In the genomic region with DNA sequence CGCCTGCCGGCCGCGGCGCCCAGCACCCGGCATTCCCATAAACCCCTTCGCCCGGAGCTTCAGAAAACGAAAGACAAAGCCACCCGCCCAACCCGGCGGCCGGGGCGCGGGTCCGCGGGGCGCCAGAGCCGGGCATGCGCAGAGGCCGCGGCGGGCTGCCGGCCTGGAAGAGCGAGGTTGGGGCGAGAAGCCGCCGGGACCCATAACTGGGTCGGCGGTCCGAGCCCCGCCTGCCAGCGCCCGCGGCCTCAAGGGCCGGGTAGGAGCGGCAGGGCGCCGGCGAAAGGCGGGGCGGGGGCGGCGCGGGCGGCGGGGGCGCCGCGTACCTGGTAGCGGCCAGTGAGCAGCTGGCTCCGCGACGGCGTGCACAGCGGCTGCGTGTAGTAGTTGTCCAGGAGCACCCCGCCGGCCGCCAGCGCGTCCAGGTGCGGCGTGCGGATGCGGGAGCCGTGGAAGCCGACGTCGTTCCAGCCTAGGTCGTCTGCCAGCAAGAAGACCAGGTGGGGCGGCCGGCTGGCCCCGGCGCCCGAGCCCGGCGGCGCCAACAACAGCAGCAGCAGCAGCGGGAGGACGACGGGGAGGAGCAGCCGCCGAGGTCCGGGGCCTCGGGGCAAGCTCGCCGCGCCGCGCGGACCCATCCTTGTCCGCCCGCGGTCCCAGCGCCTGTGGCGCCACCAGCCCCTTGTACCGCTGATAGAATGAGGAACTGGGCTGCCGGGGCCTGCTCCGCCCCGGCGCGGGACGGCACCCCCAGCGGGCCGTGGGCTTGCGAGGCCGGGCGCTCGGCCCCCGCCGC, we compare ENCODE assay signal across 8 cellular contexts. TPM values are rescaled to one million over a fixed set of nuclear protein-coding genes. Genes with fewer than 3 reads are reported as not detected.
A peak's percentile ranks its signal among the peaks of the same experiment; 100 is the strongest.
DNase-seq lines count a peak whose midpoint lies in the region; ATAC-seq and TF ChIP-seq lines count a peak whose summit lies in the region.

A gene (minus strand): TSS at position 700 of the 796 bp plus-strand sequence. CDS start 62 bp downstream, at position 638.

- no peak within 1 kb of the TSS for H2AFZ ChIP-seq in OCI-LY3 (ENCODE audit: low read depth, low read length)

- H3K4me1 ChIP-seq in OCI-LY3 (ENCODE audit: low read length), result peaks cover 49% of the 10 kb centered on the region

- H3K27me3 ChIP-seq in OCI-LY3 (ENCODE audit: low read depth, low read length), result no peaks in the 10 kb centered on the region

- no peaks in the 10 kb centered on the region for H3K9me3 ChIP-seq in OCI-LY3 (ENCODE audit: insufficient read depth, low read length)

- H4K20me1 ChIP-seq in OCI-LY3 (ENCODE audit: insufficient read depth, low read length), result no peaks in the 10 kb centered on the region

- no peak for TF ChIP-seq CTCF in OCI-LY3 (IDR thresholded peaks at IDR 0.05; ENCODE audit: low read depth, low read length)

- H3K4me3 ChIP-seq in OCI-LY3 (ENCODE audit: low read length), result peak within 1 kb of the TSS; percentile 94

- peak within 1 kb of the TSS; percentile 79 for H3K9ac ChIP-seq in OCI-LY3 (ENCODE audit: low read length)

- H3K27ac ChIP-seq in OCI-LY3 (ENCODE audit: low read length) (peak within 1 kb of the TSS; percentile 93), epithelial cell of prostate (peak within 1 kb of the TSS; percentile 76)

- peak within 1 kb of the TSS; percentile 90 for H3K4me2 ChIP-seq in OCI-LY3 (ENCODE audit: low read length)

- H3K36me3 ChIP-seq in OCI-LY3 (replicated peaks; ENCODE audit: low read depth, low read length), result peaks cover 7% of the 10 kb centered on the region

- H3K79me2 ChIP-seq in OCI-LY3 (ENCODE audit: low read length), result peaks cover 29% of the 10 kb centered on the region

- DNase-seq in DMS 273 (lab: John Stamatoyannopoulos, UW; ENCODE audit: unreplicated experiment) (peak; percentile 96), HuH-7.5 (ENCODE audit: low spot score) (peak; percentile 74), activated T-cell treated with anti-CD3 and anti-CD28 coated beads for 4 hours (peak; percentile 68), epithelial cell of prostate (ENCODE audit: low read depth, low spot score) (no peak), mucosa of gallbladder (ENCODE audit: low spot score) (peak; percentile 84)
- DNase-seq in stimulated activated CD8-positive, alpha-beta memory T cell treated with anti-CD3 and anti-CD28 coated beads, Interleukin-4, amount 100 ng/mL, for 48 hours, result peak; percentile 84

- peak; percentile 62 for ATAC-seq in GM21526 (IDR thresholded peaks at IDR 0.05; ENCODE audit: low FRiP score, unreplicated experiment)

RNA-seq across cellular contexts. Expression of the gene that starts here (rescaled TPM):
- 13.6 TPM for total RNA-seq in mucosa of gallbladder
